ENCODE assay signal across 24 cellular contexts in genomic region chr1:14630986-14631385, GRCh38.
"Had no signal": no experiment of that assay in that cellular context is flagged by ENCODE, and none has a peak within 500 bp of the region (broad histone marks: within the 10 kb centered on the region; RNA-seq: fewer than 3 reads in every experiment).

No MANE protein-coding gene starts in this region.

- H3K9me3 Mint-ChIP-seq: dendritic cell treated with granulocyte-macrophage colony-stimulating factor and Interleukin-4, amounts not matched to agents 40 ng/mL and 50 ng/mL, for 4 days; effector memory CD8-positive, alpha-beta T cell; endodermal cell; mesothelial cell of epicardium had no signal

- H3K27ac ChIP-seq: colonic mucosa, epithelial cell of prostate, esophagus squamous epithelium, gastrocnemius medialis, heart right ventricle, left lung, lower lobe of right lung had no signal

- H3K4me3 Mint-ChIP-seq: dendritic cell treated with granulocyte-macrophage colony-stimulating factor and Interleukin-4, amounts not matched to agents 40 ng/mL and 50 ng/mL, for 4 days; effector memory CD8-positive, alpha-beta T cell; endodermal cell; mesothelial cell of epicardium had no signal

- H3K4me3 ChIP-seq: colonic mucosa, esophagus squamous epithelium, gastrocnemius medialis, heart right ventricle, left lung, lower lobe of right lung, mucosa of descending colon had no signal

- H3K27ac Mint-ChIP-seq: dendritic cell treated with granulocyte-macrophage colony-stimulating factor and Interleukin-4, amounts not matched to agents 40 ng/mL and 50 ng/mL, for 4 days; effector memory CD8-positive, alpha-beta T cell; endodermal cell; mesothelial cell of epicardium had no signal

- H3K36me3 ChIP-seq: colonic mucosa, esophagus squamous epithelium, gastrocnemius medialis, heart right ventricle, left lung, lower lobe of right lung had no signal

- H3K27me3 ChIP-seq: colonic mucosa, gastrocnemius medialis, left lung had no signal

- H3K9me3 ChIP-seq: colonic mucosa, esophagus squamous epithelium, gastrocnemius medialis, heart right ventricle, left lung, lower lobe of right lung, mucosa of descending colon had no signal

- H3K36me3 Mint-ChIP-seq: mesothelial cell of epicardium had no signal

- ATAC-seq: effector memory CD8-positive, alpha-beta T cell; esophagus mucosa; gastrocnemius medialis; heart right ventricle; left cardiac atrium; left lung; left ventricle myocardium superior; lower lobe of right lung; mucosa of descending colon had no signal

- H3K4me1 ChIP-seq: colonic mucosa, gastrocnemius medialis, left lung, lower lobe of right lung had no signal

- DNase-seq: colonic mucosa; cortex of kidney; effector CD8-positive, alpha-beta T cell; effector memory CD8-positive, alpha-beta T cell; endodermal cell; erythroblast; esophagus squamous epithelium; foreskin fibroblast; foreskin melanocyte; gastrocnemius medialis; glutamatergic neuron; head of caudate nucleus; heart right ventricle; hippocampal formation; left cardiac atrium; left lung; left ventricle myocardium superior; lower lobe of right lung; mesenchymal stem cell; mucosa of descending colon had no signal
